ENCODE assay signal across 16 cellular contexts in genomic region chr19:16834747-16835146, GRCh38. TPM values are rescaled to one million over a fixed set of nuclear protein-coding genes. Genes with fewer than 3 reads are reported as not detected.
DNase-seq lines count a peak whose midpoint lies in the region; ATAC-seq and TF ChIP-seq lines count a peak whose summit lies in the region.
"Had no signal": no experiment of that assay in that cellular context is flagged by ENCODE, and none has a peak within 500 bp of the region (broad histone marks: within the 10 kb centered on the region; RNA-seq: fewer than 3 reads in every experiment).

No MANE protein-coding gene starts in this region.

- ATAC-seq in T-helper 17 cell (no peak), foreskin keratinocyte (peak; percentile 18)
- ATAC-seq: naive thymus-derived CD8-positive, alpha-beta T cell had no signal

- H3K4me3 Mint-ChIP-seq in T-helper 17 cell: no peak overlapping the region
- no peak overlapping the region for H3K4me3 Mint-ChIP-seq in MCF 10A (ENCODE audit: unreplicated experiment)
- H3K4me3 Mint-ChIP-seq: naive thymus-derived CD8-positive, alpha-beta T cell had no signal

- H3K9me2 ChIP-seq in DOHH2 (replicated peaks; ENCODE audit: control insufficient read depth, low read length): no peaks in the 10 kb centered on the region

- POLR2A ChIA-PET in MCF 10A (lab: Yijun Ruan, JAX): no interaction called here

- peak overlapping the region; percentile 72 for H3K4me2 ChIP-seq in DOHH2 (ENCODE audit: low read length)

- peaks cover 18% of the 10 kb centered on the region for H3K4me1 Mint-ChIP-seq in T-helper 17 cell
- H3K4me1 Mint-ChIP-seq in MCF 10A (ENCODE audit: insufficient read depth, unreplicated experiment): peaks cover 8% of the 10 kb centered on the region

- H3K4me1 ChIP-seq in ACC112 (ENCODE audit: control insufficient read depth, insufficient read depth, low read length, unreplicated experiment) (peaks cover 8% of the 10 kb centered on the region), DOHH2 (ENCODE audit: control insufficient read depth, low read length) (peaks cover 56% of the 10 kb centered on the region), foreskin keratinocyte (peaks cover 9% of the 10 kb centered on the region)
- H3K4me1 ChIP-seq: BE2C had no signal

- H3K36me3 ChIP-seq in ACC112 (ENCODE audit: insufficient read depth, low read length): no peaks in the 10 kb centered on the region; the same call in 1 of the 2 replicates
- H3K36me3 ChIP-seq in DOHH2 (ENCODE audit: control insufficient read depth, low read length): peaks cover 91% of the 10 kb centered on the region

- no peaks in the 10 kb centered on the region for H4K20me1 ChIP-seq in DOHH2 (ENCODE audit: control insufficient read depth, insufficient read depth, low read depth, low read length)

- BruUV-seq in MCF 10A (replicated peaks; lab: Mats Ljungman, UMichigan): no TSS peak

- no peak overlapping the region for H2AFZ ChIP-seq in ACC112 (ENCODE audit: low read length, unreplicated experiment)

- H3K27ac Mint-ChIP-seq in T-helper 17 cell (peak overlapping the region; percentile 6), MCF 10A (ENCODE audit: low read depth, unreplicated experiment) (no peak overlapping the region)
- H3K27ac Mint-ChIP-seq: naive thymus-derived CD8-positive, alpha-beta T cell had no signal

- DNase-seq in T-helper 17 cell (no peak), foreskin keratinocyte (peak in 1 of 2 donors; percentile 44), T-helper 1 cell (no peak), NCI-H1105 treated with DMSO at 0.1 percent for 48 hours (lab: John Stamatoyannopoulos, UW) (no peak), MCF 10A (ENCODE audit: unreplicated experiment) (no peak), COLO668 (lab: John Stamatoyannopoulos, UW; ENCODE audit: unreplicated experiment) (no peak)
- DNase-seq: activated effector memory CD4-positive, alpha-beta T cell treated with Interleukin-2 at 50 U/mL for 16 hours; BE2C; NCI-H2081 treated with DMSO at 0.1 percent for 48 hours; NCI-H526; OCI-M1 had no signal

- TF ChIP-seq CTCF in DOHH2 (IDR thresholded peaks at IDR 0.05; ENCODE audit: low read depth, low read length, poor library complexity, severe bottlenecking) (no peak), foreskin keratinocyte (conservative IDR thresholded peaks at IDR 0.05) (no peak), MCF 10A (IDR thresholded peaks at IDR 0.05; ENCODE audit: unreplicated experiment) (no peak)

- H3K27ac ChIP-seq in ACC112 (ENCODE audit: low read depth, low read length) (peak overlapping the region; percentile 37; the same call in 1 of the 2 replicates), DOHH2 (ENCODE audit: low read depth, low read length) (peak overlapping the region; percentile 96), foreskin keratinocyte (peak overlapping the region; percentile 84)
- H3K27ac ChIP-seq: ascending aorta had no signal

- H3K4me3 ChIP-seq in ACC112 (ENCODE audit: low read depth, low read length) (no peak overlapping the region), DOHH2 (ENCODE audit: low read length) (peak overlapping the region; percentile 55)
- H3K4me3 ChIP-seq: ascending aorta had no signal

- intact Hi-C loops in MCF 10A (cut with micrococcal nuclease): no loop called here

- CTCF ChIA-PET in MCF 10A (lab: Yijun Ruan, JAX): interaction anchor here (0.6 to 0.9 kb wide), 3 partner anchors 124 to 145 kb away, joined by 3 to 4 read pairs (median 4); no protein-coding TSS in a partner anchor

- H3K9me3 ChIP-seq in DOHH2 (ENCODE audit: control insufficient read depth, insufficient read depth, low read length): no peaks in the 10 kb centered on the region
- H3K9me3 ChIP-seq in T-helper 17 cell (ENCODE audit: control insufficient read depth, low read length, poor library complexity, severe bottlenecking): no peaks in the 10 kb centered on the region
- H3K9me3 ChIP-seq: ascending aorta, BE2C had no signal

- H3K27me3 Mint-ChIP-seq in T-helper 17 cell: no peaks in the 10 kb centered on the region
- H3K27me3 Mint-ChIP-seq in MCF 10A (ENCODE audit: insufficient read depth, unreplicated experiment): no peaks in the 10 kb centered on the region
- H3K27me3 Mint-ChIP-seq: naive thymus-derived CD8-positive, alpha-beta T cell had no signal

- H3F3A ChIP-seq in DOHH2 (ENCODE audit: control insufficient read depth, insufficient read depth): peaks cover 20% of the 10 kb centered on the region

- H3K36me3 Mint-ChIP-seq in T-helper 17 cell (ENCODE audit: low read depth) (peaks cover 13% of the 10 kb centered on the region), MCF 10A (ENCODE audit: insufficient read depth, unreplicated experiment) (peaks cover 59% of the 10 kb centered on the region)

- H3K27me3 ChIP-seq in ACC112 (ENCODE audit: insufficient read depth, low read length) (no peaks in the 10 kb centered on the region), DOHH2 (ENCODE audit: control insufficient read depth, low read length) (no peaks in the 10 kb centered on the region), foreskin keratinocyte (no peaks in the 10 kb centered on the region)
- H3K27me3 ChIP-seq: ascending aorta, BE2C had no signal

- H3K79me2 ChIP-seq in ACC112 (ENCODE audit: control insufficient read depth, insufficient read depth, low read length, unreplicated experiment) (peaks cover 18% of the 10 kb centered on the region), DOHH2 (ENCODE audit: control insufficient read depth, low read length) (peaks cover 66% of the 10 kb centered on the region)

- no peaks in the 10 kb centered on the region for H3K9me3 Mint-ChIP-seq in MCF 10A (ENCODE audit: unreplicated experiment)
- H3K9me3 Mint-ChIP-seq: naive thymus-derived CD8-positive, alpha-beta T cell had no signal

RNA-seq across cellular contexts. Expression of gene SIN3B, which starts 5.5 kb away (rescaled TPM):
- total RNA-seq in T-helper 17 cell: 10 to 100 TPM; 61.1 to 69.4 TPM
- total RNA-seq in foreskin keratinocyte: 27.2 and 28.5 TPM in 2 replicates
- 14.6 and 15.6 TPM in 2 replicates for polyA plus RNA-seq in foreskin keratinocyte
- 56.0 and 66.6 TPM in 2 replicates for total RNA-seq in MCF 10A (2022)

RNA-seq across cellular contexts. Expression of gene F2RL3, which starts 54.1 kb away (rescaled TPM):
- total RNA-seq in T-helper 17 cell (1 to 10 TPM in 1 of 2 donors, under 1 TPM in 1; 0.07 to 2.7 TPM), foreskin keratinocyte (not detected in 2 replicates), MCF 10A (2022) (not detected in 2 replicates)
- not detected in 2 replicates for polyA plus RNA-seq in foreskin keratinocyte
- total RNA-seq: naive thymus-derived CD8-positive, alpha-beta T cell; SK-MEL-5 had no signal

Comparison
In these comparisons a context has a peak if more than half of its experiments do, and no peak if none do; other contexts are left out.
1. H3K27ac ChIP-seq: peak in every context shown above with its lines; median percentile 96 in DOHH2; 84 in foreskin keratinocyte; 37 in ACC112.